8 cellular contexts compared by ENCODE assay signal in genomic region chr1:2917284-2917683, GRCh38.
"Had no signal": no experiment of that assay in that cellular context is flagged by ENCODE, and none has a peak within 500 bp of the region (broad histone marks: within the 10 kb centered on the region; RNA-seq: fewer than 3 reads in every experiment).

No MANE protein-coding gene starts in this region.

- DNase-seq: GM23248, GOT3, H7, H9, HCEC 1CT, HFFc6 had no signal

- H3K9ac ChIP-seq: GM23248 had no signal

- H2AFZ ChIP-seq: GM23248, GM23338 had no signal

- H3K4me3 ChIP-seq: GM23248, GM23338, HAP-1 had no signal

- H3K36me3 ChIP-seq: HAP-1 had no signal

- H3K4me1 ChIP-seq: HAP-1 had no signal

- H3K9me3 ChIP-seq: HAP-1 had no signal

- H3K4me2 ChIP-seq: GM23338 had no signal

- H3K27ac ChIP-seq: GM23248 had no signal
